In genomic region chr9:123562844-123563346, GRCh38 we compare ENCODE assay signal across 10 cellular contexts.
A peak's percentile ranks its signal among the peaks of the same experiment; 100 is the strongest.
DNase-seq lines count a peak whose midpoint lies in the region; ATAC-seq and TF ChIP-seq lines count a peak whose summit lies in the region.
"Had no signal": no experiment of that assay in that cellular context is flagged by ENCODE, and none has a peak within 500 bp of the region (broad histone marks: within the 10 kb centered on the region; RNA-seq: fewer than 3 reads in every experiment).

No MANE protein-coding gene starts in this region.

- H3K27ac ChIP-seq in body of pancreas (no peak overlapping the region), GM23338 (ENCODE audit: low read depth) (no peak overlapping the region)
- H3K27ac ChIP-seq: right lobe of liver had no signal

- TF ChIP-seq POLR2A in body of pancreas (IDR thresholded peaks at IDR 0.05), result no peak

- 78 to 85% methylated on average over 6 of the region's 6 CpGs for WGBS in body of pancreas, 2 donors

- H3K4me1 Mint-ChIP-seq in GM23338, result peaks cover 17% of the 10 kb centered on the region

- no peak overlapping the region for H3K4me2 ChIP-seq in GM23338

- intact Hi-C loops in body of pancreas (cut with DNase I), result no loop called here
- intact Hi-C loops in posterior vena cava (cut with DNase I), result no loop called here

- no peak overlapping the region for H3K27ac Mint-ChIP-seq in GM23338
- H3K27ac Mint-ChIP-seq: dendritic cell treated with granulocyte-macrophage colony-stimulating factor and Interleukin-4, amounts not matched to agents 40 ng/mL and 50 ng/mL, for 4 days had no signal

- H3K4me3 ChIP-seq in body of pancreas, result no peak overlapping the region
- H3K4me3 ChIP-seq in GM23338, result no peak overlapping the region
- H3K4me3 ChIP-seq: right lobe of liver had no signal

- H3K36me3 ChIP-seq in body of pancreas (replicated peaks in 1 of 2; ENCODE audit: insufficient read depth in 1 of 2, low read depth in 2 of 2), result no peaks in the 10 kb centered on the region
- no peaks in the 10 kb centered on the region for H3K36me3 ChIP-seq in GM23338 (ENCODE audit: insufficient read depth)
- H3K36me3 ChIP-seq: right lobe of liver had no signal

- peaks cover 4% of the 10 kb centered on the region for H4K20me1 ChIP-seq in GM23338 (replicated peaks; ENCODE audit: insufficient read depth)

- DNase-seq in body of pancreas, result peak in 2 of 4 donors; percentile 16 to 18
- DNase-seq in posterior vena cava (ENCODE audit: low spot score), result peak; percentile 85
- DNase-seq in activated gamma-delta T cell (lab: John Stamatoyannopoulos, UW), result no peak
- no peak for DNase-seq in GM23338 (ENCODE audit: low spot score)
- no peak for DNase-seq in NCI-H2227 treated with DMSO at 0.1 percent for 48 hours (lab: John Stamatoyannopoulos, UW)
- DNase-seq in NCI-H1694 (lab: John Stamatoyannopoulos, UW), result no peak
- DNase-seq: right lobe of liver had no signal

- no peaks in the 10 kb centered on the region for H3K4me1 ChIP-seq in body of pancreas
- peaks cover 7% of the 10 kb centered on the region; the same call in 1 of the 2 replicates for H3K4me1 ChIP-seq in GM23338 (ENCODE audit: insufficient read depth)
- H3K4me1 ChIP-seq: right lobe of liver had no signal

- peaks cover 4% of the 10 kb centered on the region for H3K27me3 Mint-ChIP-seq in GM23338 (ENCODE audit: insufficient read depth, low read depth, poor library complexity)
- H3K27me3 Mint-ChIP-seq: dendritic cell treated with granulocyte-macrophage colony-stimulating factor and Interleukin-4, amounts not matched to agents 40 ng/mL and 50 ng/mL, for 4 days had no signal

- H3K27me3 ChIP-seq in body of pancreas (no peaks in the 10 kb centered on the region), GM23338 (ENCODE audit: insufficient read depth) (no peaks in the 10 kb centered on the region)
- H3K27me3 ChIP-seq: right lobe of liver had no signal

- no peaks in the 10 kb centered on the region for H3K9me3 Mint-ChIP-seq in GM23338
- H3K9me3 Mint-ChIP-seq: dendritic cell treated with granulocyte-macrophage colony-stimulating factor and Interleukin-4, amounts not matched to agents 40 ng/mL and 50 ng/mL, for 4 days had no signal

- ATAC-seq in GM18508 (IDR thresholded peaks at IDR 0.05; ENCODE audit: insufficient read depth, unreplicated experiment) (peak; percentile 48), HG03469 (IDR thresholded peaks at IDR 0.05; ENCODE audit: unreplicated experiment) (peak; percentile 74), body of pancreas (peak; percentile 18), GM23338 (no peak)
- ATAC-seq: right lobe of liver had no signal

- peaks cover 11% of the 10 kb centered on the region; the same call in 1 of the 2 replicates for H3K9me2 ChIP-seq in GM23338 (ENCODE audit: insufficient read depth)

- no peak overlapping the region for H2AFZ ChIP-seq in GM23338

- H3K36me3 Mint-ChIP-seq in GM23338 (ENCODE audit: low read depth), result no peaks in the 10 kb centered on the region

- H3K9me3 ChIP-seq in body of pancreas, result no peaks in the 10 kb centered on the region
- H3K9me3 ChIP-seq: right lobe of liver had no signal

- H3K79me2 ChIP-seq in GM23338 (replicated peaks; ENCODE audit: insufficient read depth), result no peaks in the 10 kb centered on the region

- no peaks in the 10 kb centered on the region for H3F3A ChIP-seq in GM23338 (replicated peaks; ENCODE audit: low read depth)

- no peak overlapping the region for H3K4me3 Mint-ChIP-seq in GM23338
- H3K4me3 Mint-ChIP-seq: dendritic cell treated with granulocyte-macrophage colony-stimulating factor and Interleukin-4, amounts not matched to agents 40 ng/mL and 50 ng/mL, for 4 days had no signal

- TF ChIP-seq CTCF in body of pancreas (IDR thresholded peaks at IDR 0.05) (no peak), GM23338 (conservative IDR thresholded peaks at IDR 0.05; ENCODE audit: low read depth in 2 of 2) (no peak)

TF ChIP-seq in GM23338, 12 proteins besides CTCF, POLR2A, EP300 and RAD21 (continues in another document):
- no peak for TF ChIP-seq REST (IDR thresholded peaks at IDR 0.05; ENCODE audit: unreplicated experiment)
- TF ChIP-seq ZNF331 (CRISPR knock-in tag; IDR thresholded peaks at IDR 0.05; ENCODE audit: low read depth), result no peak
- TF ChIP-seq JUNB (IDR thresholded peaks at IDR 0.05; ENCODE audit: unreplicated experiment), result no peak
- no peak for TF ChIP-seq NANOG (IDR thresholded peaks at IDR 0.05; ENCODE audit: borderline replicate concordance)
- no peak for TF ChIP-seq EZH2phosphoT487 (IDR thresholded peaks at IDR 0.05; ENCODE audit: unreplicated experiment)
- TF ChIP-seq POLR2AphosphoS5 (IDR thresholded peaks at IDR 0.05; ENCODE audit: low read depth), result no peak
- TF ChIP-seq CREB1 (CRISPR knock-in tag; IDR thresholded peaks at IDR 0.05; ENCODE audit: low read depth), result no peak
- no peak for TF ChIP-seq STAT1 (IDR thresholded peaks at IDR 0.05; ENCODE audit: unreplicated experiment)
